Comparison of ENCODE assay signal across 8 cellular contexts in genomic region chr10:690227-691161, GRCh38. TPM values are rescaled to one million over a fixed set of nuclear protein-coding genes. Genes with fewer than 3 reads are reported as not detected.
DNase-seq lines count a peak whose midpoint lies in the region; TF ChIP-seq lines count a peak whose summit lies in the region.

No MANE protein-coding gene starts in this region.

- no peak for TF ChIP-seq EP300 in transverse colon (IDR thresholded peaks at IDR 0.05; ENCODE audit: low read depth)

- in situ Hi-C loops in transverse colon (cut with MboI; ENCODE audit: low pct_ligation_motif_present in 1 of 4, low pct_unique_long_range_greater_than_20kb in 1 of 4, low sequenced_read_pairs in 3 of 4) = loop anchor here in 1 of 4 donors (25.0 kb wide), 1 partner anchor 178 kb away; no protein-coding TSS in a partner anchor

- no peak for DNase-seq in activated CD4-positive, alpha-beta T cell treated with anti-CD3 and anti-CD28 coated beads, Interleukin-2, amount 10 ng/mL, durations not matched to agents 24 days and 14 days
- no peak for DNase-seq in activated CD4-positive, alpha-beta T cell treated with anti-CD3 and anti-CD28 coated beads, Interleukin-2, amount 50 U/mL, for 1 hour
- DNase-seq in transverse colon (no peak), LoVo (ENCODE audit: low spot score) (no peak), SIG-M5 treated with dmso at 0.1 percent for 504 hours (lab: John Stamatoyannopoulos, UW; ENCODE audit: unreplicated experiment) (no peak)
- DNase-seq in activated effector memory CD4-positive, alpha-beta T cell treated with Interleukin-2 at 50 U/mL for 16 hours = no peak

- H3K9me3 ChIP-seq in mucosa of rectum (ENCODE audit: control insufficient read depth in 2 of 2, low read length in 2 of 2) = no peaks in the 10 kb centered on the region
- no peaks in the 10 kb centered on the region for H3K9me3 ChIP-seq in transverse colon

- peak overlapping the region; percentile 95 for H3K27ac ChIP-seq in cingulate gyrus (ENCODE audit: low read depth, low read length)
- peak overlapping the region; percentile 57 to 72 for H3K27ac ChIP-seq in mucosa of rectum (ENCODE audit: low read depth in 2 of 2, low read length in 2 of 2)
- peak overlapping the region; percentile 82 to 89 (median 85) for H3K27ac ChIP-seq in transverse colon

- H3K27me3 Mint-ChIP-seq in activated CD4-positive, alpha-beta T cell treated with anti-CD3 and anti-CD28 coated beads, Interleukin-2, amount 10 ng/mL, durations not matched to agents 24 days and 14 days = peaks cover 40% of the 10 kb centered on the region

- H3K36me3 Mint-ChIP-seq in activated CD4-positive, alpha-beta T cell treated with anti-CD3 and anti-CD28 coated beads, Interleukin-2, amount 10 ng/mL, durations not matched to agents 24 days and 14 days (ENCODE audit: low read depth) = no peaks in the 10 kb centered on the region

- H3K36me3 ChIP-seq in mucosa of rectum (ENCODE audit: control insufficient read depth in 2 of 2, insufficient read depth in 2 of 2, low read length in 2 of 2) (no peaks in the 10 kb centered on the region), transverse colon (no peaks in the 10 kb centered on the region)

- 70 to 82% methylated on average over 8 to 36 of the region's 38 CpGs for WGBS in transverse colon (ENCODE audit: low coverage in 1 of 2), 2 donors

- H3K4me1 ChIP-seq in mucosa of rectum (ENCODE audit: control insufficient read depth in 2 of 2, insufficient read depth in 2 of 2, low read length in 2 of 2) (peaks cover 4 to 5% of the 10 kb centered on the region in 2 donors), transverse colon (peaks cover 0 to 25% (median 10%) of the 10 kb centered on the region in 4 donors)

- H3K27me3 ChIP-seq in mucosa of rectum (ENCODE audit: control insufficient read depth in 2 of 2, insufficient read depth in 2 of 2, low read length in 2 of 2) = no peaks in the 10 kb centered on the region
- H3K27me3 ChIP-seq in transverse colon = no peaks in the 10 kb centered on the region

- intact Hi-C loops in activated CD4-positive, alpha-beta T cell treated with anti-CD3 and anti-CD28 coated beads, Interleukin-2, amount 10 ng/mL, durations not matched to agents 24 days and 14 days (cut with micrococcal nuclease) = no loop called here
- intact Hi-C loops in transverse colon (cut with DNase I; ENCODE audit: low total_unique reads) = no loop called here

- no peaks in the 10 kb centered on the region for H3K4me1 Mint-ChIP-seq in activated CD4-positive, alpha-beta T cell treated with anti-CD3 and anti-CD28 coated beads, Interleukin-2, amount 10 ng/mL, durations not matched to agents 24 days and 14 days

- H3K4me3 ChIP-seq in mucosa of rectum (ENCODE audit: low read length in 2 of 2) (peak overlapping the region; percentile 60 to 67), transverse colon (peak overlapping the region; percentile 38 to 59 (median 46))

- peak overlapping the region in 1 of 2 donors; percentile 67 for H3K9ac ChIP-seq in mucosa of rectum (ENCODE audit: low read depth in 1 of 2, low read length in 2 of 2)

- no peak overlapping the region for H3K27ac Mint-ChIP-seq in activated CD4-positive, alpha-beta T cell treated with anti-CD3 and anti-CD28 coated beads, Interleukin-2, amount 10 ng/mL, durations not matched to agents 24 days and 14 days

- H3K9me3 Mint-ChIP-seq in activated CD4-positive, alpha-beta T cell treated with anti-CD3 and anti-CD28 coated beads, Interleukin-2, amount 10 ng/mL, durations not matched to agents 24 days and 14 days = no peaks in the 10 kb centered on the region

- TF ChIP-seq POLR2A in transverse colon (IDR thresholded peaks at IDR 0.05) = no peak

- peak overlapping the region; percentile 49 for H3K4me3 Mint-ChIP-seq in activated CD4-positive, alpha-beta T cell treated with anti-CD3 and anti-CD28 coated beads, Interleukin-2, amount 10 ng/mL, durations not matched to agents 24 days and 14 days

- no peak for TF ChIP-seq CTCF in transverse colon (IDR thresholded peaks at IDR 0.05)

RNA-seq across cellular contexts. Expression of gene DIP2C, which starts 1.0 kb away (rescaled TPM):
- total RNA-seq in activated CD4-positive, alpha-beta T cell treated with anti-CD3 and anti-CD28 coated beads, Interleukin-2, amount 10 ng/mL, durations not matched to agents 24 days and 14 days = 1.4 and 1.9 TPM in 2 replicates
- 10 to 100 TPM; 13.4 to 32.0 (median 18.4) TPM for total RNA-seq in transverse colon
